In the genomic region with DNA sequence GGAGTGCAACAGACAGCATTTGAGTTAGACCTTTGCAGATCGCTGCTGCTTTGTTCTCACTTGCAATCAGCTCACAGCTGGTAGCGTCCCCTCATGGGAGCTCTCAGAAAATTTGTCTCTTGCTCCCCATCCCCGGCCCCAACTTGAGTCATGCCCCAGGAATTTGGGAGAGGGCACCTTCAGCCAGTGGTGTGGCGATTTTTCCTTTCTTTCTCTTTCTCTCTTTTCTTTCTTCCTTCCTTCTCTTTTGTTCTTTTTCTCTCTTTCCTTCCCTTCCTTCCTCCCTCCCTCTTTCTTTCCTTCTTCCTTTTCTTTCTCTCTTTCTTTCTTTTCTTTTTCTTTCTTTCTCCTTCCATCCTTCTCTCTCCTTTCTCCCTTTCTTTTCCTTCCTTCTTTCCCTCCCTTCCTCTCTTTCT, we compare ENCODE assay signal across 1 cellular context.
A peak's percentile ranks its signal among the peaks of the same experiment; 100 is the strongest.
TF ChIP-seq lines count a peak whose summit lies in the region.

No MANE protein-coding gene starts in this region.

TF ChIP-seq in HEK293, 187 proteins besides CTCF, POLR2A, EP300 and RAD21 (continued from another document and continues in another):
- no peak for TF ChIP-seq ZNF280D (tag by site-specific recombination; IDR thresholded peaks at IDR 0.05)
- TF ChIP-seq ZNF785 (tag by site-specific recombination; IDR thresholded peaks at IDR 0.05), result no peak
- TF ChIP-seq ZBTB20 (tag by site-specific recombination; IDR thresholded peaks at IDR 0.05), result no peak
- 0 out of 2 replicates have a peak, but pooled peaks have one; percentile 60 for TF ChIP-seq GLI4 (tag by site-specific recombination; IDR thresholded peaks at IDR 0.05)
- TF ChIP-seq MZF1 (tag by site-specific recombination; IDR thresholded peaks at IDR 0.05; ENCODE audit: borderline replicate concordance), result no peak
- TF ChIP-seq, protein P1, sequence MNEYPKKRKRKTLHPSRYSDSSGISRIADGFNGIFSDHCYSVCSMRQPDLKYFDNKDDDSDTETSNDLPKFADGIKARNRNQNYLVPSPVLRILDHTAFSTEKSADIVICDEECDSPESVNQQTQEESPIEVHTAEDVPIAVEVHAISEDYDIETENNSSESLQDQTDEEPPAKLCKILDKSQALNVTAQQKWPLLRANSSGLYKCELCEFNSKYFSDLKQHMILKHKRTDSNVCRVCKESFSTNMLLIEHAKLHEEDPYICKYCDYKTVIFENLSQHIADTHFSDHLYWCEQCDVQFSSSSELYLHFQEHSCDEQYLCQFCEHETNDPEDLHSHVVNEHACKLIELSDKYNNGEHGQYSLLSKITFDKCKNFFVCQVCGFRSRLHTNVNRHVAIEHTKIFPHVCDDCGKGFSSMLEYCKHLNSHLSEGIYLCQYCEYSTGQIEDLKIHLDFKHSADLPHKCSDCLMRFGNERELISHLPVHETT (tag by site-specific recombination; IDR thresholded peaks at IDR 0.05), result peak; percentile 88
- no peak for TF ChIP-seq HOXA7 (CRISPR knock-in tag; IDR thresholded peaks at IDR 0.05; ENCODE audit: borderline replicate concordance)
- no peak for TF ChIP-seq SP3 (tag by site-specific recombination; IDR thresholded peaks at IDR 0.05)
- TF ChIP-seq ZNF112 (tag by site-specific recombination; IDR thresholded peaks at IDR 0.05), result no peak
- TF ChIP-seq SP7 (tag by site-specific recombination; IDR thresholded peaks at IDR 0.05), result 0 out of 2 replicates have a peak, but pooled peaks have one; percentile 25
- TF ChIP-seq ZNF10 (tag by site-specific recombination; IDR thresholded peaks at IDR 0.05), result no peak
- peak; percentile 91; the same call in 1 of the 2 replicates for TF ChIP-seq PRDM1 (tag by site-specific recombination; IDR thresholded peaks at IDR 0.05)
- no peak for TF ChIP-seq ZXDB (tag by site-specific recombination; IDR thresholded peaks at IDR 0.05)
- no peak for TF ChIP-seq ZNF416 (tag by site-specific recombination; IDR thresholded peaks at IDR 0.05)
- TF ChIP-seq ZFP69B (tag by site-specific recombination; IDR thresholded peaks at IDR 0.05), result peak; percentile 29; the same call in 1 of the 2 replicates
- no peak for TF ChIP-seq ZNF157 (tag by site-specific recombination; IDR thresholded peaks at IDR 0.05)
- TF ChIP-seq SCRT2 (tag by site-specific recombination; IDR thresholded peaks at IDR 0.05), result no peak
- TF ChIP-seq ZNF621 (tag by site-specific recombination; IDR thresholded peaks at IDR 0.05), result no peak
- no peak; the same call in 1 of the 2 replicates for TF ChIP-seq REST (tag by site-specific recombination; IDR thresholded peaks at IDR 0.05)
- no peak for TF ChIP-seq YY2 (tag by site-specific recombination; IDR thresholded peaks at IDR 0.05)
- no peak for TF ChIP-seq ZNF362 (tag by site-specific recombination; IDR thresholded peaks at IDR 0.05)
- TF ChIP-seq ZNF146 (tag by site-specific recombination; IDR thresholded peaks at IDR 0.05), result no peak
- no peak for TF ChIP-seq GLIS2 (tag by site-specific recombination; IDR thresholded peaks at IDR 0.05)
- TF ChIP-seq WT1 (tag by site-specific recombination; IDR thresholded peaks at IDR 0.05), result 0 out of 2 replicates have a peak, but pooled peaks have one; percentile 40
- TF ChIP-seq ZEB2 (tag by site-specific recombination; IDR thresholded peaks at IDR 0.05), result no peak
- TF ChIP-seq HIC1 (tag by site-specific recombination; IDR thresholded peaks at IDR 0.05), result 0 out of 2 replicates have a peak, but pooled peaks have one; percentile 29
- TF ChIP-seq, protein P2, sequence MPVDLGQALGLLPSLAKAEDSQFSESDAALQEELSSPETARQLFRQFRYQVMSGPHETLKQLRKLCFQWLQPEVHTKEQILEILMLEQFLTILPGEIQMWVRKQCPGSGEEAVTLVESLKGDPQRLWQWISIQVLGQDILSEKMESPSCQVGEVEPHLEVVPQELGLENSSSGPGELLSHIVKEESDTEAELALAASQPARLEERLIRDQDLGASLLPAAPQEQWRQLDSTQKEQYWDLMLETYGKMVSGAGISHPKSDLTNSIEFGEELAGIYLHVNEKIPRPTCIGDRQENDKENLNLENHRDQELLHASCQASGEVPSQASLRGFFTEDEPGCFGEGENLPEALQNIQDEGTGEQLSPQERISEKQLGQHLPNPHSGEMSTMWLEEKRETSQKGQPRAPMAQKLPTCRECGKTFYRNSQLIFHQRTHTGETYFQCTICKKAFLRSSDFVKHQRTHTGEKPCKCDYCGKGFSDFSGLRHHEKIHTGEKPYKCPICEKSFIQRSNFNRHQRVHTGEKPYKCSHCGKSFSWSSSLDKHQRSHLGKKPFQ (tag by site-specific recombination; IDR thresholded peaks at IDR 0.05), result peak; percentile 19; the same call in 1 of the 2 replicates
- 0 out of 2 replicates have a peak, but pooled peaks have one; percentile 13 for TF ChIP-seq ZNF791 (tag by site-specific recombination; IDR thresholded peaks at IDR 0.05)
- no peak for TF ChIP-seq ZNF549 (tag by site-specific recombination; IDR thresholded peaks at IDR 0.05)
- peak; percentile 77; the same call in 1 of the 2 replicates for TF ChIP-seq SALL2 (tag by site-specific recombination; IDR thresholded peaks at IDR 0.05; ENCODE audit: borderline replicate concordance)
- no peak for TF ChIP-seq ZNF830 (tag by site-specific recombination; IDR thresholded peaks at IDR 0.05; ENCODE audit: low read depth)
- no peak for TF ChIP-seq ZNF140 (tag by site-specific recombination; IDR thresholded peaks at IDR 0.05)
- TF ChIP-seq, protein P3, sequence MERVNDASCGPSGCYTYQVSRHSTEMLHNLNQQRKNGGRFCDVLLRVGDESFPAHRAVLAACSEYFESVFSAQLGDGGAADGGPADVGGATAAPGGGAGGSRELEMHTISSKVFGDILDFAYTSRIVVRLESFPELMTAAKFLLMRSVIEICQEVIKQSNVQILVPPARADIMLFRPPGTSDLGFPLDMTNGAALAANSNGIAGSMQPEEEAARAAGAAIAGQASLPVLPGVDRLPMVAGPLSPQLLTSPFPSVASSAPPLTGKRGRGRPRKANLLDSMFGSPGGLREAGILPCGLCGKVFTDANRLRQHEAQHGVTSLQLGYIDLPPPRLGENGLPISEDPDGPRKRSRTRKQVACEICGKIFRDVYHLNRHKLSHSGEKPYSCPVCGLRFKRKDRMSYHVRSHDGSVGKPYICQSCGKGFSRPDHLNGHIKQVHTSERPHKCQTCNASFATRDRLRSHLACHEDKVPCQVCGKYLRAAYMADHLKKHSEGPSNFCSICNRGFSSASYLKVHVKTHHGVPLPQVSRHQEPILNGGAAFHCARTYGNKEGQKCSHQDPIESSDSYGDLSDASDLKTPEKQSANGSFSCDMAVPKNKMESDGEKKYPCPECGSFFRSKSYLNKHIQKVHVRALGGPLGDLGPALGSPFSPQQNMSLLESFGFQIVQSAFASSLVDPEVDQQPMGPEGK (tag by site-specific recombination; IDR thresholded peaks at IDR 0.05), result peak; percentile 64
- TF ChIP-seq ZNF521 (tag by site-specific recombination; IDR thresholded peaks at IDR 0.05), result no peak
- TF ChIP-seq, protein P4, sequence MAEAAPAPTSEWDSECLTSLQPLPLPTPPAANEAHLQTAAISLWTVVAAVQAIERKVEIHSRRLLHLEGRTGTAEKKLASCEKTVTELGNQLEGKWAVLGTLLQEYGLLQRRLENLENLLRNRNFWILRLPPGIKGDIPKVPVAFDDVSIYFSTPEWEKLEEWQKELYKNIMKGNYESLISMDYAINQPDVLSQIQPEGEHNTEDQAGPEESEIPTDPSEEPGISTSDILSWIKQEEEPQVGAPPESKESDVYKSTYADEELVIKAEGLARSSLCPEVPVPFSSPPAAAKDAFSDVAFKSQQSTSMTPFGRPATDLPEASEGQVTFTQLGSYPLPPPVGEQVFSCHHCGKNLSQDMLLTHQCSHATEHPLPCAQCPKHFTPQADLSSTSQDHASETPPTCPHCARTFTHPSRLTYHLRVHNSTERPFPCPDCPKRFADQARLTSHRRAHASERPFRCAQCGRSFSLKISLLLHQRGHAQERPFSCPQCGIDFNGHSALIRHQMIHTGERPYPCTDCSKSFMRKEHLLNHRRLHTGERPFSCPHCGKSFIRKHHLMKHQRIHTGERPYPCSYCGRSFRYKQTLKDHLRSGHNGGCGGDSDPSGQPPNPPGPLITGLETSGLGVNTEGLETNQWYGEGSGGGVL (tag by site-specific recombination; IDR thresholded peaks at IDR 0.05), result peak; percentile 38; the same call in 1 of the 2 replicates
- no peak for TF ChIP-seq ZNF341 (tag by site-specific recombination; IDR thresholded peaks at IDR 0.05; ENCODE audit: low read depth)
- no peak for TF ChIP-seq ZNF488 (tag by site-specific recombination; IDR thresholded peaks at IDR 0.05)
- TF ChIP-seq ZBTB48 (tag by site-specific recombination; IDR thresholded peaks at IDR 0.05), result no peak; the same call in 1 of the 2 replicates
- TF ChIP-seq ZNF596 (tag by site-specific recombination; IDR thresholded peaks at IDR 0.05), result no peak
- TF ChIP-seq ZNF529 (tag by site-specific recombination; IDR thresholded peaks at IDR 0.05; ENCODE audit: insufficient replicate concordance), result no peak
- peak; percentile 71; the same call in 1 of the 2 replicates for TF ChIP-seq ZNF2 (tag by site-specific recombination; IDR thresholded peaks at IDR 0.05)
